9 cellular contexts compared by ENCODE assay signal in genomic region chr16:49698931-49699715, GRCh38.
A peak's percentile ranks its signal among the peaks of the same experiment; 100 is the strongest.
DNase-seq lines count a peak whose midpoint lies in the region; ATAC-seq and TF ChIP-seq lines count a peak whose summit lies in the region.
"Had no signal": no experiment of that assay in that cellular context is flagged by ENCODE, and none has a peak within 500 bp of the region (broad histone marks: within the 10 kb centered on the region; RNA-seq: fewer than 3 reads in every experiment).

No MANE protein-coding gene starts in this region.

- no peak overlapping the region for H4K8ac ChIP-seq in mesenchymal stem cell (ENCODE audit: low read length)

- DNase-seq in NCI-H146 treated with DMSO at 0.1 percent for 48 hours (lab: John Stamatoyannopoulos, UW; ENCODE audit: unreplicated experiment) (peak; percentile 78), choroid plexus epithelial cell (ENCODE audit: low read depth) (peak; percentile 77), mesenchymal stem cell (peak; percentile 38), transverse colon (no peak), MV-4-11 (lab: John Stamatoyannopoulos, UW) (no peak), AG08395 (ENCODE audit: low spot score) (no peak)
- DNase-seq: caudate nucleus, nucleus accumbens had no signal

- in situ Hi-C loops in transverse colon (cut with MboI; ENCODE audit: low pct_ligation_motif_present in 1 of 4, low pct_unique_long_range_greater_than_20kb in 1 of 4, low sequenced_read_pairs in 3 of 4), result no loop called here

- peak overlapping the region; percentile 29 for H3K4me3 ChIP-seq in choroid plexus epithelial cell (ENCODE audit: low read depth, low read length)
- H3K4me3 ChIP-seq in mesenchymal stem cell (ENCODE audit: insufficient read depth in 1 of 2, low read depth in 1 of 2, low read length in 2 of 2), result peak overlapping the region in 1 of 2 experiments; percentile 47
- no peak overlapping the region for H3K4me3 ChIP-seq in transverse colon

- ATAC-seq in GM19467 (IDR thresholded peaks at IDR 0.05; ENCODE audit: unreplicated experiment), result no peak

- H3K14ac ChIP-seq in mesenchymal stem cell (ENCODE audit: low read length in 2 of 2), result no peak overlapping the region

- no peak overlapping the region for H2BK5ac ChIP-seq in mesenchymal stem cell (ENCODE audit: low read depth, low read length, poor library complexity, severe bottlenecking)

- peak overlapping the region; percentile 81 for H3K9ac ChIP-seq in mesenchymal stem cell (ENCODE audit: low read length)

- no peak overlapping the region for H3K23ac ChIP-seq in mesenchymal stem cell (ENCODE audit: low read length in 2 of 2)

- H2BK120ac ChIP-seq in mesenchymal stem cell (ENCODE audit: low read depth, low read length), result peak overlapping the region; percentile 64

- H3K27ac ChIP-seq in mesenchymal stem cell (ENCODE audit: low read length, poor library complexity, severe bottlenecking), result peak overlapping the region; percentile 25
- peak overlapping the region; percentile 18 to 64 (median 52) for H3K27ac ChIP-seq in transverse colon

- 31% methylated on average over 16 of the region's 18 CpGs for WGBS in mesenchymal stem cell
- 79 to 89% methylated on average over 1 to 18 of the region's 18 CpGs for WGBS in transverse colon (ENCODE audit: low coverage in 1 of 2), 2 donors

- peak overlapping the region; percentile 53 for H3K4me2 ChIP-seq in mesenchymal stem cell (ENCODE audit: low read length, poor library complexity, severe bottlenecking)

- no peak overlapping the region for H3K4ac ChIP-seq in mesenchymal stem cell (ENCODE audit: low read depth in 1 of 2, low read length in 2 of 2)

- TF ChIP-seq EP300 in transverse colon (IDR thresholded peaks at IDR 0.05; ENCODE audit: low read depth), result no peak

- H3K79me1 ChIP-seq in mesenchymal stem cell (replicated peaks; ENCODE audit: low read length, poor library complexity, severe bottlenecking), result peaks cover 5% of the 10 kb centered on the region

- no peak overlapping the region for H2BK15ac ChIP-seq in mesenchymal stem cell (ENCODE audit: low read depth, poor library complexity, severe bottlenecking)

- intact Hi-C loops in transverse colon (cut with DNase I; ENCODE audit: low total_unique reads), result no loop called here

- no peak for TF ChIP-seq POLR2A in transverse colon (IDR thresholded peaks at IDR 0.05)

- no peak overlapping the region for H3K18ac ChIP-seq in mesenchymal stem cell (ENCODE audit: low read depth in 1 of 2, low read length in 2 of 2)

- no peaks in the 10 kb centered on the region for H3K9me3 ChIP-seq in mesenchymal stem cell (ENCODE audit: control insufficient read depth, low read length)
- H3K9me3 ChIP-seq in transverse colon, result no peaks in the 10 kb centered on the region

- H4K91ac ChIP-seq in mesenchymal stem cell (ENCODE audit: low read length), result no peak overlapping the region

- H3K4me1 ChIP-seq in mesenchymal stem cell (ENCODE audit: control insufficient read depth, insufficient read depth, low read depth, low read length) (peaks cover 62% of the 10 kb centered on the region), transverse colon (peaks cover 0 to 26% (median 2%) of the 10 kb centered on the region in 4 donors)

- H3K36me3 ChIP-seq in mesenchymal stem cell (ENCODE audit: control insufficient read depth in 1 of 2, insufficient read depth in 2 of 2, low read depth in 1 of 2, low read length in 2 of 2) (peaks cover 0 to 5% of the 10 kb centered on the region in 2 experiments), transverse colon (no peaks in the 10 kb centered on the region)

- no peaks in the 10 kb centered on the region for H3K27me3 ChIP-seq in mesenchymal stem cell (ENCODE audit: control insufficient read depth in 1 of 2, insufficient read depth in 1 of 2, low read length in 2 of 2)
- peaks cover 3% of the 10 kb centered on the region for H3K27me3 ChIP-seq in transverse colon

- no peak overlapping the region for H2AFZ ChIP-seq in mesenchymal stem cell (ENCODE audit: low read depth, low read length)

- H2BK12ac ChIP-seq in mesenchymal stem cell (ENCODE audit: low read length in 2 of 2), result no peak overlapping the region

- H2AK5ac ChIP-seq in mesenchymal stem cell (ENCODE audit: low read length, severe bottlenecking), result peak overlapping the region; percentile 51

- TF ChIP-seq CTCF in choroid plexus epithelial cell (conservative IDR thresholded peaks at IDR 0.05; ENCODE audit: low read depth, low read length), result no peak
- no peak for TF ChIP-seq CTCF in transverse colon (IDR thresholded peaks at IDR 0.05)

Comparison
In these comparisons a context has a peak if more than half of its experiments do, and no peak if none do; other contexts are left out.
1. DNase-seq: peak in NCI-H146 treated with DMSO at 0.1 percent for 48 hours (single experiment), choroid plexus epithelial cell (single experiment) and mesenchymal stem cell (single experiment); none in transverse colon (single experiment), MV-4-11 (single experiment) and AG08395 (single experiment).